In the genomic region with DNA sequence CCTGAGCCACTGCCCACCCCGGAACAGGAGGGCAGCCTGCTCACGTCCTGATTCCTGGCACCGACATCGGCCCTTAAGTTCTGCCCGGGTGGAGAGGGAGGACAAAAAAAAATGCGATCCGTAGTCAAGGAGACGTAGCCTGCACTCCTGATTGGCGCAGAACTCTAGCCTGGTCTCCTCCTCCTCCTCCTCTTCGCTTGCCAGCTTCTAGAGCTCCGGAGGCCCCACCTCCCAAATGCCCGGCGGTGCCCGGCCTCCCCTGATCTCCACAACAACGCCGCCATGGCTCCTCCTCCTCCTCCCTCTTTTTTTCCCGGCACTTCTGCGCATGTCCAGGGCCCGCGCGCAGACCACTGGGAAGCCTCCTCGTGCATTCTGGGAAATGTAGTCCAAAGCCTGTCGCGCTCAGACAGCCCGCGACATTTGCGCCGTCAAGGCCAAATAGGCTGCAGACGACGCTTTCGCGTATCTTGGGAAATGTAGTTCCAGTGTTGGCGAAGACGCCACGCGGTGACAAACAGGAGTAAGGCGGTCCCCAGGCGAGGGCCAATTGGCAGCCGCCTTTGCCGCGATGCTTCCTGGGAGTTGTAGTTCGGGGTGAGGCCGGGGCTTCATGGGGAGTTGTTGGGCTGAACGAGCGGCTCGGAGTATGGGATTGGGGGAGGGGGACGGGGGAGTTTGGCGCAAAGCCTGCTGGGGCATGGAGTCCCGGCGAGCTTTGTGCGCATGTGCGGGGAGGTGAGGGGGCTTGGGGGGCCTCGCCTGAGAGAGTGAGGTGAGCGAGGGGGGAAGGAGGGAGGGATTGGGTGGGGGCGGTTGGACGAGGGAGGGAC, we compare ENCODE assay signal across 8 cellular contexts. TPM values are rescaled to one million over a fixed set of nuclear protein-coding genes. Genes with fewer than 3 reads are reported as not detected.
DNase-seq lines count a peak whose midpoint lies in the region; ATAC-seq, FAIRE-seq and TF ChIP-seq lines count a peak whose summit lies in the region.

A gene (plus strand): TSS at position 705 of the 833 bp plus-strand sequence. CDS start 5,625 bp downstream, outside the sequence.

- H3K9me2 ChIP-seq in Loucy (replicated peaks; ENCODE audit: low read depth, low read length): no peaks in the 10 kb centered on the region

- no peaks in the 10 kb centered on the region for H3K27me3 ChIP-seq in Loucy (ENCODE audit: insufficient read depth, low read length, poor library complexity, severe bottlenecking)

- H3K36me3 ChIP-seq in Loucy (ENCODE audit: insufficient read depth, low read length): no peaks in the 10 kb centered on the region

- peak within 1 kb of the TSS; percentile 77 for H3K9ac ChIP-seq in Loucy (ENCODE audit: low read depth, low read length, poor library complexity, severe bottlenecking)

- intact Hi-C loops in natural killer cell (cut with micrococcal nuclease): loop anchor here (1.0 to 2.0 kb wide), 3 partner anchors 19 to 175 kb away; a partner anchor contains a TSS

- peak; percentile 38 for FAIRE-seq in H54 (lab: Jason Lieb, UNC)

- H3K4me3 Mint-ChIP-seq in natural killer cell: peak within 1 kb of the TSS; percentile 99

- ATAC-seq in natural killer cell: peak; percentile 90 to 97 (median 94)

- peaks cover 36% of the 10 kb centered on the region for H3K79me2 ChIP-seq in Loucy (ENCODE audit: insufficient read depth, low read length)

- peaks cover 23% of the 10 kb centered on the region for H4K20me1 ChIP-seq in Loucy (ENCODE audit: insufficient read depth, low read length, poor library complexity, severe bottlenecking)

- H3K9me3 Mint-ChIP-seq in natural killer cell: no peaks in the 10 kb centered on the region

- peak; percentile 81 for TF ChIP-seq POLR2A in H54 (IDR thresholded peaks at IDR 0.05; ENCODE audit: low read depth, low read length)

- peak within 1 kb of the TSS; percentile 95 for H3K27ac Mint-ChIP-seq in natural killer cell

- peaks cover 27 to 40% of the 10 kb centered on the region in 2 donors for H3K4me1 Mint-ChIP-seq in natural killer cell

- H3F3A ChIP-seq in Loucy (ENCODE audit: low read depth): peaks cover 3% of the 10 kb centered on the region; the same call in 1 of the 2 replicates

- no peak for TF ChIP-seq CTCF in Loucy (conservative IDR thresholded peaks at IDR 0.05; ENCODE audit: low read length)
- TF ChIP-seq CTCF in natural killer cell (IDR thresholded peaks at IDR 0.05): no peak

- H3K36me3 Mint-ChIP-seq in natural killer cell: no peaks in the 10 kb centered on the region

- peak within 1 kb of the TSS; percentile 98 for H3K4me2 ChIP-seq in Loucy (ENCODE audit: low read depth, low read length, poor library complexity, severe bottlenecking)

- H3K4me3 ChIP-seq in Loucy (ENCODE audit: low read length, poor library complexity, severe bottlenecking): peak within 1 kb of the TSS; percentile 85

- peak within 1 kb of the TSS; percentile 85 for H2AFZ ChIP-seq in Loucy (ENCODE audit: low read length)

- peaks cover 39% of the 10 kb centered on the region for H3K4me1 ChIP-seq in Loucy (ENCODE audit: insufficient read depth, low read length, poor library complexity, severe bottlenecking)

- DNase-seq in EL (peak; percentile 99), H54 (ENCODE audit: insufficient read length, low spot score) (peak; percentile 100), SHP77 (lab: John Stamatoyannopoulos, UW) (peak; percentile 99), fibroblast of peridontal ligament (ENCODE audit: extremely low read depth) (peak; percentile 99), natural killer cell (peak; percentile 92)
- peak; percentile 99 for DNase-seq in activated effector memory CD4-positive, alpha-beta T cell treated with Interleukin-2 at 50 U/mL for 16 hours
- DNase-seq in stimulated activated naive CD4-positive, alpha-beta T cell treated with Interleukin-2 at 50 U/mL for 16 hours (lab: John Stamatoyannopoulos, UW): peak; percentile 100

- H3K27me3 Mint-ChIP-seq in natural killer cell (ENCODE audit: low read depth in 2 of 2): no peaks in the 10 kb centered on the region

- no peaks in the 10 kb centered on the region for H3K9me3 ChIP-seq in Loucy (ENCODE audit: insufficient read depth, low read depth, low read length)

RNA-seq across cellular contexts. Expression of the gene that starts here (rescaled TPM):
- total RNA-seq in natural killer cell: 10 to 100 TPM; 14.5 to 21.9 (median 16.7) TPM

Comparison
In these comparisons a context has a peak if more than half of its experiments do, and no peak if none do; other contexts are left out.
1. Peak in every context shown above with its lines: DNase-seq, ATAC-seq and H3K4me3 ChIP-seq.